23 cellular contexts compared by ENCODE assay signal in genomic region chr4:55251352-55251751, GRCh38.
"Had no signal": no experiment of that assay in that cellular context is flagged by ENCODE, and none has a peak within 500 bp of the region (broad histone marks: within the 10 kb centered on the region; RNA-seq: fewer than 3 reads in every experiment).

No MANE protein-coding gene starts in this region.

- H3K4me3 Mint-ChIP-seq: activated CD8-positive, alpha-beta T cell treated with anti-CD3 and anti-CD28 coated beads for 36 hours; activated naive CD4-positive, alpha-beta T cell treated with anti-CD3 and anti-CD28 coated beads, Interleukin-2, amount 50 U/mL, for 24 hours; activated T-cell treated with anti-CD3 and anti-CD28 coated beads, Interleukin-2, amount 50 U/mL, for 4 hours; central memory CD8-positive, alpha-beta T cell; dendritic cell treated with granulocyte-macrophage colony-stimulating factor and Interleukin-4, amounts not matched to agents 40 ng/mL and 50 ng/mL, for 4 days; effector memory CD8-positive, alpha-beta T cell; natural killer cell; T-helper 1 cell treated with Interleukin-12 subunit alpha and Interleukin-12 subunit beta and Interleukin-4 antibody, amounts not matched to agents 30 μg/mL and 1 μg/mL, for 36 hours; type B pancreatic cell had no signal

- H3K36me3 Mint-ChIP-seq: activated naive CD4-positive, alpha-beta T cell treated with anti-CD3 and anti-CD28 coated beads, Interleukin-2, amount 50 U/mL, for 24 hours; natural killer cell; type B pancreatic cell had no signal

- ATAC-seq: activated CD8-positive, alpha-beta T cell treated with anti-CD3 and anti-CD28 coated beads for 36 hours; activated T-cell treated with anti-CD3 and anti-CD28 coated beads, Interleukin-2, amount 50 U/mL, for 4 hours; body of pancreas; effector memory CD8-positive, alpha-beta T cell; gastrocnemius medialis; left lobe of liver; natural killer cell had no signal

- H3K4me3 ChIP-seq: adrenal gland, body of pancreas, gastrocnemius medialis, heart right ventricle, skin epidermis had no signal

- H3K9me3 Mint-ChIP-seq: activated CD8-positive, alpha-beta T cell treated with anti-CD3 and anti-CD28 coated beads for 36 hours; activated naive CD4-positive, alpha-beta T cell treated with anti-CD3 and anti-CD28 coated beads, Interleukin-2, amount 50 U/mL, for 24 hours; activated T-cell treated with anti-CD3 and anti-CD28 coated beads, Interleukin-2, amount 50 U/mL, for 4 hours; central memory CD8-positive, alpha-beta T cell; dendritic cell treated with granulocyte-macrophage colony-stimulating factor and Interleukin-4, amounts not matched to agents 40 ng/mL and 50 ng/mL, for 4 days; effector memory CD8-positive, alpha-beta T cell; natural killer cell; T-helper 1 cell treated with Interleukin-12 subunit alpha and Interleukin-12 subunit beta and Interleukin-4 antibody, amounts not matched to agents 30 μg/mL and 1 μg/mL, for 36 hours had no signal

- H3K36me3 ChIP-seq: adrenal gland, gastrocnemius medialis, heart right ventricle had no signal

- H3K4me1 ChIP-seq: adrenal gland, body of pancreas, gastrocnemius medialis, heart right ventricle had no signal

- H3K27me3 Mint-ChIP-seq: type B pancreatic cell had no signal

- DNase-seq: activated CD4-positive, alpha-beta T cell treated with anti-CD3 and anti-CD28 coated beads for 4 hours; activated CD8-positive, alpha-beta T cell treated with anti-CD3 and anti-CD28 coated beads for 36 hours; activated effector memory CD4-positive, alpha-beta T cell treated with Interleukin-2 at 50 U/mL for 16 hours; activated T-cell treated with anti-CD3 and anti-CD28 coated beads, Interleukin-2, amount 50 U/mL, for 4 hours; adrenal gland; body of pancreas; effector memory CD8-positive, alpha-beta T cell; gastrocnemius medialis; heart right ventricle; natural killer cell; nucleus accumbens; stimulated activated CD4-positive, alpha-beta T cell treated with anti-CD3 and anti-CD28 coated beads, Interleukin-4, amount 100 ng/mL, for 4 hours; stimulated activated CD8-positive, alpha-beta memory T cell treated with anti-CD3 and anti-CD28 coated beads, Interleukin-4, amount 100 ng/mL, for 48 hours; stimulated activated naive CD4-positive, alpha-beta T cell treated with Interleukin-2 at 50 U/mL for 16 hours; substantia nigra had no signal

- H3K27ac Mint-ChIP-seq: activated CD8-positive, alpha-beta T cell treated with anti-CD3 and anti-CD28 coated beads for 36 hours; activated naive CD4-positive, alpha-beta T cell treated with anti-CD3 and anti-CD28 coated beads, Interleukin-2, amount 50 U/mL, for 24 hours; dendritic cell treated with granulocyte-macrophage colony-stimulating factor and Interleukin-4, amounts not matched to agents 40 ng/mL and 50 ng/mL, for 4 days; effector memory CD8-positive, alpha-beta T cell; natural killer cell; T-helper 1 cell treated with Interleukin-12 subunit alpha and Interleukin-12 subunit beta and Interleukin-4 antibody, amounts not matched to agents 30 μg/mL and 1 μg/mL, for 36 hours; type B pancreatic cell had no signal

- H3K27ac ChIP-seq: adrenal gland, body of pancreas, epithelial cell of prostate, gastrocnemius medialis, heart right ventricle, skin epidermis had no signal

- H3K9me3 ChIP-seq: adrenal gland, body of pancreas, gastrocnemius medialis, heart right ventricle had no signal

- H3K27me3 ChIP-seq: adrenal gland, body of pancreas, gastrocnemius medialis, heart right ventricle had no signal

- H3K4me1 Mint-ChIP-seq: activated naive CD4-positive, alpha-beta T cell treated with anti-CD3 and anti-CD28 coated beads, Interleukin-2, amount 50 U/mL, for 24 hours; central memory CD8-positive, alpha-beta T cell; natural killer cell had no signal
